Comparison of ENCODE assay signal across 14 cellular contexts in the genomic region with DNA sequence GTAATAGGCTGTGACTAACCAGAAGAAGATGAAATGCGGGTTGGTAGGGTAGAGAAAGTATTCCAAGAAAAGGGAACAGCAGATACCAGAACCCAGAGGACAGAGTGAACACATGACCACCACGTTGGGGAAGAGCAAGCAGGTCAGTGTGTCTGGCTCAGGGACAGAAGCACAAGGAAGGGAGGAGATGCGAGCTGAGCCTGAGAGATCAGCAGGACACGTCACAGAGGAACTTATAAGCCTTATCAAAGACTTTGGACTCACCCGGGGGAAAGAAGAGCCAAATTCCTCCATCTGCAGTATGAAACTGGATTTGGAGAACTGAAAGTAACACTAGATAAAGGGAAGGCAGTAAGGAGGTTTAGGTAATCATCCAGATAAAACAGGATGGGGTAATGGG.
"Had no signal": no experiment of that assay in that cellular context is flagged by ENCODE, and none has a peak within 500 bp of the region (broad histone marks: within the 10 kb centered on the region; RNA-seq: fewer than 3 reads in every experiment).

No MANE protein-coding gene starts in this region.

- DNase-seq: activated CD4-positive, alpha-beta memory T cell treated with anti-CD3 and anti-CD28 coated beads, Interleukin-2, amount 10 ng/mL, durations not matched to agents 7 days and 5 days; activated CD4-positive, alpha-beta T cell treated with anti-CD3 and anti-CD28 coated beads for 36 hours; activated CD8-positive, alpha-beta memory T cell treated with anti-CD3 and anti-CD28 coated beads, Interleukin-2, amount 10 ng/mL, durations not matched to agents 7 days and 5 days; amniotic stem cell; dorsolateral prefrontal cortex; nephron progenitor cell; occipital lobe; retina; stimulated activated CD4-positive, alpha-beta T cell treated with anti-CD3 and anti-CD28 coated beads, Interleukin-2, amount 100 ng/mL, for 48 hours; transverse colon had no signal

- H3K9me3 Mint-ChIP-seq: activated CD4-positive, alpha-beta memory T cell treated with anti-CD3 and anti-CD28 coated beads, Interleukin-2, amount 10 ng/mL, durations not matched to agents 7 days and 5 days; mesothelial cell of epicardium; nephron progenitor cell; stimulated activated naive CD8-positive, alpha-beta T cell treated with anti-CD3 and anti-CD28 coated beads, Interleukin-15, Interleukin-2, amounts not matched to agents 100 ng/mL and 50 ng/mL, for 24 hours; WTC11 had no signal

- H3K4me1 Mint-ChIP-seq: activated CD4-positive, alpha-beta memory T cell treated with anti-CD3 and anti-CD28 coated beads, Interleukin-2, amount 10 ng/mL, durations not matched to agents 7 days and 5 days; activated CD4-positive, alpha-beta T cell treated with anti-CD3 and anti-CD28 coated beads for 36 hours; activated CD8-positive, alpha-beta memory T cell treated with anti-CD3 and anti-CD28 coated beads, Interleukin-2, amount 10 ng/mL, durations not matched to agents 7 days and 5 days had no signal

- ATAC-seq: activated CD4-positive, alpha-beta T cell treated with anti-CD3 and anti-CD28 coated beads for 36 hours; activated CD8-positive, alpha-beta memory T cell treated with anti-CD3 and anti-CD28 coated beads, Interleukin-2, amount 10 ng/mL, durations not matched to agents 7 days and 5 days; WTC11 had no signal

- H3K4me3 Mint-ChIP-seq: activated CD4-positive, alpha-beta memory T cell treated with anti-CD3 and anti-CD28 coated beads, Interleukin-2, amount 10 ng/mL, durations not matched to agents 7 days and 5 days; activated CD4-positive, alpha-beta T cell treated with anti-CD3 and anti-CD28 coated beads for 36 hours; activated CD8-positive, alpha-beta memory T cell treated with anti-CD3 and anti-CD28 coated beads, Interleukin-2, amount 10 ng/mL, durations not matched to agents 7 days and 5 days; activated naive CD8-positive, alpha-beta T cell; mesothelial cell of epicardium; nephron progenitor cell; stimulated activated naive CD8-positive, alpha-beta T cell treated with anti-CD3 and anti-CD28 coated beads, Interleukin-15, Interleukin-2, amounts not matched to agents 100 ng/mL and 50 ng/mL, for 24 hours; WTC11 had no signal

- H3K27ac Mint-ChIP-seq: activated CD4-positive, alpha-beta memory T cell treated with anti-CD3 and anti-CD28 coated beads, Interleukin-2, amount 10 ng/mL, durations not matched to agents 7 days and 5 days; activated CD4-positive, alpha-beta T cell treated with anti-CD3 and anti-CD28 coated beads for 36 hours; activated CD8-positive, alpha-beta memory T cell treated with anti-CD3 and anti-CD28 coated beads, Interleukin-2, amount 10 ng/mL, durations not matched to agents 7 days and 5 days; activated naive CD8-positive, alpha-beta T cell; mesothelial cell of epicardium; nephron progenitor cell; stimulated activated naive CD8-positive, alpha-beta T cell treated with anti-CD3 and anti-CD28 coated beads, Interleukin-15, Interleukin-2, amounts not matched to agents 100 ng/mL and 50 ng/mL, for 24 hours; WTC11 had no signal

- H3K36me3 Mint-ChIP-seq: activated CD8-positive, alpha-beta memory T cell treated with anti-CD3 and anti-CD28 coated beads, Interleukin-2, amount 10 ng/mL, durations not matched to agents 7 days and 5 days; activated naive CD8-positive, alpha-beta T cell; mesothelial cell of epicardium; WTC11 had no signal
